ENCODE assay signal across 8 cellular contexts in the genomic region with DNA sequence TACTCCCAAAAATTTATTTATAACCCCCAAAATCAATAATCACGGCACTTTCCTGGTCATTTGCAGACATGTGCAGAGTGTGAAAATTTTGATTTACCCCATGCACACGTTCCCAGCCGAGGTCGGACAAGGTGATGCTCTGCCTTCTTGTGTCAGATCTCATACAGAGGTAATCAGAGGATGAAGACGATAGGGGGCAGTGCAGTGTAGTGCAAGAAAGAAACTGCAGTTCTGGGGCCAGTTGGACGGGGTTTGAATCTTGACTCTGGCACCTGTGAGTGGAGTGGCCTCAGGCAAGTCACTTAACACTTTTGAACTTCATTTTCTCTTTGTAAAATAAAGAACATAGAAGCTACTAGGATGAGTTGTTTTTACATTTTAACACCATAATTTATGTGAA.
DNase-seq lines count a peak whose midpoint lies in the region; ATAC-seq and TF ChIP-seq lines count a peak whose summit lies in the region.

No MANE protein-coding gene starts in this region.

- TF ChIP-seq CTCF in 22Rv1 (IDR thresholded peaks at IDR 0.05) (peak; percentile 59), GM12875 (IDR thresholded peaks at IDR 0.05; ENCODE audit: borderline replicate concordance, insufficient read depth, low read depth, low read length) (peak; percentile 58), foreskin keratinocyte (conservative IDR thresholded peaks at IDR 0.05) (peak; percentile 65)
- peak; percentile 31 for TF ChIP-seq CTCF in activated CD8-positive, alpha-beta T cell treated with anti-CD3 and anti-CD28 coated beads for 36 hours (IDR thresholded peaks at IDR 0.05)

- H3K27ac Mint-ChIP-seq in activated CD8-positive, alpha-beta T cell treated with anti-CD3 and anti-CD28 coated beads for 36 hours = no peak overlapping the region

- intact Hi-C loops in activated CD8-positive, alpha-beta T cell treated with anti-CD3 and anti-CD28 coated beads for 36 hours (cut with micrococcal nuclease) = loop anchor here (10.0 kb wide), 1 partner anchor 87 kb away; a partner anchor contains a TSS

- ATAC-seq in activated CD8-positive, alpha-beta T cell treated with anti-CD3 and anti-CD28 coated beads for 36 hours = peak; percentile 76
- peak; percentile 46 for ATAC-seq in foreskin keratinocyte
- no peak for ATAC-seq in HG02840 (IDR thresholded peaks at IDR 0.05; ENCODE audit: low FRiP score, unreplicated experiment)

- CTCF ChIA-PET in activated CD8-positive, alpha-beta T cell treated with anti-CD3 and anti-CD28 coated beads for 36 hours (lab: Charles Lee) = interaction anchor here (0.8 to 1.4 kb wide), 9 partner anchors 10 to 370 kb away, joined by 3 to 9 read pairs (median 4); a partner anchor contains a TSS

- H3K36me3 Mint-ChIP-seq in activated CD8-positive, alpha-beta T cell treated with anti-CD3 and anti-CD28 coated beads for 36 hours (ENCODE audit: low read depth) = no peaks in the 10 kb centered on the region

- H3K27ac ChIP-seq in 22Rv1 (no peak overlapping the region), foreskin keratinocyte (no peak overlapping the region)

- H3K4me3 Mint-ChIP-seq in activated CD8-positive, alpha-beta T cell treated with anti-CD3 and anti-CD28 coated beads for 36 hours = no peak overlapping the region

- H3K27me3 ChIP-seq in foreskin keratinocyte = no peaks in the 10 kb centered on the region

- H3K9me3 Mint-ChIP-seq in activated CD8-positive, alpha-beta T cell treated with anti-CD3 and anti-CD28 coated beads for 36 hours = no peaks in the 10 kb centered on the region

- POLR2A ChIA-PET in activated CD8-positive, alpha-beta T cell treated with anti-CD3 and anti-CD28 coated beads for 36 hours (lab: Charles Lee) = interaction anchor here (1.2 kb wide), 1 partner anchor 104 kb away, joined by 3 read pairs; no protein-coding TSS in a partner anchor

- DNase-seq in NCI-H1694 (lab: John Stamatoyannopoulos, UW) (peak; percentile 49), foreskin keratinocyte (peak in 1 of 2 donors; percentile 29), LoVo (ENCODE audit: low spot score) (no peak)
- peak; percentile 62 for DNase-seq in activated CD8-positive, alpha-beta T cell treated with anti-CD3 and anti-CD28 coated beads for 36 hours
- DNase-seq in stimulated activated CD4-positive, alpha-beta T cell treated with anti-CD3 and anti-CD28 coated beads, Interleukin-4, amount 100 ng/mL, for 24 hours = peak; percentile 32

- no peak overlapping the region for H3K4me3 ChIP-seq in GM12875 (ENCODE audit: low read depth, low read length)

- H3K4me1 ChIP-seq in foreskin keratinocyte = no peaks in the 10 kb centered on the region

- peaks cover 4% of the 10 kb centered on the region for H3K27me3 Mint-ChIP-seq in activated CD8-positive, alpha-beta T cell treated with anti-CD3 and anti-CD28 coated beads for 36 hours

- no peaks in the 10 kb centered on the region for H3K4me1 Mint-ChIP-seq in activated CD8-positive, alpha-beta T cell treated with anti-CD3 and anti-CD28 coated beads for 36 hours (ENCODE audit: low read depth)
